ENCODE assay signal across 8 cellular contexts in genomic region chr1:26164036-26164927, GRCh38. TPM values are rescaled to one million over a fixed set of nuclear protein-coding genes. Genes with fewer than 3 reads are reported as not detected.
DNase-seq lines count a peak whose midpoint lies in the region; ATAC-seq and TF ChIP-seq lines count a peak whose summit lies in the region.

No MANE protein-coding gene starts in this region.

- no peaks in the 10 kb centered on the region for H3K9me3 ChIP-seq in CD8-positive, alpha-beta memory T cell (ENCODE audit: low read length)
- H3K9me3 ChIP-seq in neutrophil = no peaks in the 10 kb centered on the region

- peaks cover 9% of the 10 kb centered on the region for H3K27me3 ChIP-seq in CD8-positive, alpha-beta memory T cell (ENCODE audit: insufficient read depth, low read length, poor library complexity, severe bottlenecking)
- H3K27me3 ChIP-seq in neutrophil = peaks cover 75% of the 10 kb centered on the region

- POLR2A ChIA-PET in CD8-positive, alpha-beta memory T cell (lab: Charles Lee) = no interaction called here

- no peaks in the 10 kb centered on the region for H3K36me3 Mint-ChIP-seq in CD8-positive, alpha-beta memory T cell

- 10% methylated on average over 73 of the region's 73 CpGs for WGBS in urinary bladder

- CTCF ChIA-PET in CD8-positive, alpha-beta memory T cell (lab: Charles Lee) = interaction anchor here (0.8 to 1.8 kb wide), 11 partner anchors 10 to 253 kb away, joined by 3 to 7 read pairs (median 4); partner anchors contain the start of gene CEP85

- H3K27me3 Mint-ChIP-seq in CD8-positive, alpha-beta memory T cell = peaks cover 22 to 24% of the 10 kb centered on the region in 2 donors

- H3K9me3 Mint-ChIP-seq in CD8-positive, alpha-beta memory T cell = no peaks in the 10 kb centered on the region

- H3K4me3 Mint-ChIP-seq in CD8-positive, alpha-beta memory T cell = peak overlapping the region; percentile 18 to 72 (median 54)

- peak overlapping the region; percentile 50 for H3K4me3 ChIP-seq in CD8-positive, alpha-beta memory T cell (ENCODE audit: low read length)
- H3K4me3 ChIP-seq in LNCaP clone FGC (ENCODE audit: low read depth, low read length) = peak overlapping the region; percentile 21; the same call in 1 of the 2 replicates
- peak overlapping the region; percentile 55 for H3K4me3 ChIP-seq in fibroblast of the aortic adventitia (ENCODE audit: low read depth, low read length)
- peak overlapping the region; percentile 33 to 54 for H3K4me3 ChIP-seq in neutrophil (ENCODE audit: low read depth in 1 of 2, low read length in 1 of 2)
- H3K4me3 ChIP-seq in urinary bladder (ENCODE audit: low read depth, low read length) = peak overlapping the region; percentile 29

- no peak for ATAC-seq in GM19351 (IDR thresholded peaks at IDR 0.05; ENCODE audit: unreplicated experiment)

- H3K4me1 ChIP-seq in CD8-positive, alpha-beta memory T cell (ENCODE audit: insufficient read depth, low read length) = peaks cover 19% of the 10 kb centered on the region
- peaks cover 11 to 25% of the 10 kb centered on the region in 2 experiments for H3K4me1 ChIP-seq in neutrophil (ENCODE audit: control insufficient read depth in 1 of 2, insufficient read depth in 1 of 2, low read depth in 1 of 2, low read length in 1 of 2)
- no peaks in the 10 kb centered on the region for H3K4me1 ChIP-seq in urinary bladder (ENCODE audit: insufficient read depth)

- peak; percentile 57 for TF ChIP-seq CTCF in LNCaP clone FGC (IDR thresholded peaks at IDR 0.05; ENCODE audit: control insufficient read depth, extremely low read depth, insufficient read depth)
- peak; percentile 42 for TF ChIP-seq CTCF in fibroblast of the aortic adventitia (IDR thresholded peaks at IDR 0.05; ENCODE audit: insufficient read depth, low read length)
- TF ChIP-seq CTCF in neutrophil (IDR thresholded peaks at IDR 0.05) = peak; percentile 69

- no peak overlapping the region for H3K27ac ChIP-seq in CD8-positive, alpha-beta memory T cell (ENCODE audit: low read depth, low read length)
- H3K27ac ChIP-seq in neutrophil (no peak overlapping the region), urinary bladder (ENCODE audit: low read depth) (no peak overlapping the region)

- peaks cover 15 to 27% (median 21%) of the 10 kb centered on the region in 3 donors for H3K4me1 Mint-ChIP-seq in CD8-positive, alpha-beta memory T cell

- no peaks in the 10 kb centered on the region for H3K36me3 ChIP-seq in CD8-positive, alpha-beta memory T cell (ENCODE audit: insufficient read depth, low read length)
- no peaks in the 10 kb centered on the region for H3K36me3 ChIP-seq in neutrophil
- no peaks in the 10 kb centered on the region for H3K36me3 ChIP-seq in urinary bladder (ENCODE audit: insufficient read depth)

- peak; percentile 39 to 60 (median 42) for DNase-seq in CD8-positive, alpha-beta memory T cell
- DNase-seq in LNCaP clone FGC (ENCODE audit: low read depth) = no peak
- peak; percentile 74 to 78 for DNase-seq in activated T-cell treated with anti-CD3 and anti-CD28 coated beads, Interleukin-2, amount 50 U/mL, for 48 hours
- no peak for DNase-seq in fibroblast of the aortic adventitia (ENCODE audit: low read depth)
- no peak for DNase-seq in NCI-H1105 (lab: John Stamatoyannopoulos, UW)

- H3K27ac Mint-ChIP-seq in CD8-positive, alpha-beta memory T cell = no peak overlapping the region

RNA-seq across cellular contexts. Expression of gene C1orf232, which starts 4.5 kb away (rescaled TPM):
- not detected for total RNA-seq in CD8-positive, alpha-beta memory T cell
- polyA plus RNA-seq in CD8-positive, alpha-beta memory T cell = not detected
- total RNA-seq in fibroblast of the aortic adventitia (ENCODE audit: low replicate concordance) (not detected in 2 replicates), urinary bladder (not detected)
- not detected for polyA plus RNA-seq in urinary bladder

RNA-seq across cellular contexts. Expression of gene FAM110D, which starts 5.4 kb away (rescaled TPM):
- total RNA-seq in CD8-positive, alpha-beta memory T cell = not detected
- polyA plus RNA-seq in CD8-positive, alpha-beta memory T cell = not detected
- not detected in 2 replicates for total RNA-seq in fibroblast of the aortic adventitia (ENCODE audit: low replicate concordance)
- 1.6 TPM for total RNA-seq in urinary bladder
- polyA plus RNA-seq in urinary bladder = 7.4 TPM

RNA-seq across cellular contexts. Expression of gene ZNF593, which starts 5.4 kb away (rescaled TPM):
- total RNA-seq in CD8-positive, alpha-beta memory T cell = 10 to 100 TPM; 86.4 to 87.9 TPM
- 26.2 TPM for polyA plus RNA-seq in CD8-positive, alpha-beta memory T cell
- 19.4 and 42.4 TPM in 2 replicates for total RNA-seq in fibroblast of the aortic adventitia (ENCODE audit: low replicate concordance)
- total RNA-seq in urinary bladder = 6.8 TPM
- polyA plus RNA-seq in urinary bladder = 60.4 TPM

RNA-seq across cellular contexts. Expression of gene ZNF593OS, which starts 7.3 kb away (rescaled TPM):
- total RNA-seq in CD8-positive, alpha-beta memory T cell = not detected
- polyA plus RNA-seq in CD8-positive, alpha-beta memory T cell = 0.85 TPM
- total RNA-seq in fibroblast of the aortic adventitia (ENCODE audit: low replicate concordance) (not detected in 2 replicates), urinary bladder (not detected)
- 0.18 TPM for polyA plus RNA-seq in urinary bladder

RNA-seq across cellular contexts. Expression of gene CNKSR1, which starts 13.0 kb away (rescaled TPM):
- total RNA-seq in CD8-positive, alpha-beta memory T cell = under 1 TPM; 0.37 to 0.86 TPM
- polyA plus RNA-seq in CD8-positive, alpha-beta memory T cell = not detected
- 0.27 TPM in 1 of 2 replicates, not detected in the other for total RNA-seq in fibroblast of the aortic adventitia (ENCODE audit: low replicate concordance)
- 5.3 TPM for total RNA-seq in urinary bladder
- polyA plus RNA-seq in urinary bladder = 4.2 TPM

Comparison
In these comparisons a context has a peak if more than half of its experiments do, and no peak if none do; other contexts are left out.
1. DNase-seq: peak in CD8-positive, alpha-beta memory T cell (5 of 5) and activated T-cell treated with anti-CD3 and anti-CD28 coated beads, Interleukin-2, amount 50 U/mL, for 48 hours (2 of 2); none in LNCaP clone FGC (single experiment), fibroblast of the aortic adventitia (single experiment) and NCI-H1105 (single experiment).
2. Peak in every context shown above with its lines, with median percentiles within 50 percentile points of each other: H3K4me3 ChIP-seq and CTCF ChIP-seq.